ENCODE assay signal across 13 cellular contexts in genomic region chr11:76206077-76206326, GRCh38. TPM values are rescaled to one million over a fixed set of nuclear protein-coding genes. Genes with fewer than 3 reads are reported as not detected.
DNase-seq lines count a peak whose midpoint lies in the region; ATAC-seq and TF ChIP-seq lines count a peak whose summit lies in the region.
"Had no signal": no experiment of that assay in that cellular context is flagged by ENCODE, and none has a peak within 500 bp of the region (broad histone marks: within the 10 kb centered on the region; RNA-seq: fewer than 3 reads in every experiment).

No MANE protein-coding gene starts in this region.

- no peak for DNase-seq in activated T-cell treated with anti-CD3 and anti-CD28 coated beads, Interleukin-2, amount 50 U/mL, for 4 hours
- DNase-seq in activated T-cell treated with anti-CD3 and anti-CD28 coated beads for 4 hours (no peak), memory B cell (ENCODE audit: low spot score in 2 of 2) (no peak), tibial artery (no peak), NCI-H2107 treated with DMSO at 0.1 percent for 48 hours (lab: John Stamatoyannopoulos, UW; ENCODE audit: unreplicated experiment) (no peak), COR-L47 (lab: John Stamatoyannopoulos, UW) (no peak)
- DNase-seq: SW 1271 had no signal

- H3K27ac Mint-ChIP-seq in brain: peak overlapping the region in 1 of 5 experiments; percentile 57
- no peak overlapping the region for H3K27ac Mint-ChIP-seq in memory B cell

- H3K9me3 ChIP-seq in tibial artery: no peaks in the 10 kb centered on the region

- no peaks in the 10 kb centered on the region for H3K9me3 Mint-ChIP-seq in activated T-cell treated with anti-CD3 and anti-CD28 coated beads, Interleukin-2, amount 50 U/mL, for 4 hours
- H3K9me3 Mint-ChIP-seq in brain (peaks cover 0 to 2% (median 0%) of the 10 kb centered on the region in 5 experiments), memory B cell (no peaks in the 10 kb centered on the region)

- no peak for ATAC-seq in activated T-cell treated with anti-CD3 and anti-CD28 coated beads, Interleukin-2, amount 50 U/mL, for 4 hours
- ATAC-seq in memory B cell (ENCODE audit: low read depth) (no peak), HG03442 (IDR thresholded peaks at IDR 0.05; ENCODE audit: unreplicated experiment) (no peak)

- peak overlapping the region; percentile 52 to 63 for H3K4me3 ChIP-seq in tibial artery

- H3K27me3 ChIP-seq in tibial artery: peaks cover 0 to 14% of the 10 kb centered on the region in 2 donors

- H3K4me1 Mint-ChIP-seq in activated T-cell treated with anti-CD3 and anti-CD28 coated beads, Interleukin-2, amount 50 U/mL, for 4 hours (ENCODE audit: low read depth): peaks cover 17% of the 10 kb centered on the region
- peaks cover 26% of the 10 kb centered on the region for H3K4me1 Mint-ChIP-seq in brain
- H3K4me1 Mint-ChIP-seq in memory B cell: peaks cover 12% of the 10 kb centered on the region

- peak overlapping the region; percentile 67 for H3K4me3 Mint-ChIP-seq in activated T-cell treated with anti-CD3 and anti-CD28 coated beads, Interleukin-2, amount 50 U/mL, for 4 hours
- peak overlapping the region; percentile 76 to 87 (median 83) for H3K4me3 Mint-ChIP-seq in brain
- H3K4me3 Mint-ChIP-seq in memory B cell: peak overlapping the region; percentile 66

- H3K27me3 Mint-ChIP-seq in activated T-cell treated with anti-CD3 and anti-CD28 coated beads, Interleukin-2, amount 50 U/mL, for 4 hours (ENCODE audit: low read depth): peaks cover 40% of the 10 kb centered on the region
- H3K27me3 Mint-ChIP-seq in brain: peaks cover 84% of the 10 kb centered on the region
- H3K27me3 Mint-ChIP-seq in memory B cell: peaks cover 18% of the 10 kb centered on the region

- H3K36me3 ChIP-seq in tibial artery: no peaks in the 10 kb centered on the region

- intact Hi-C loops in tibial artery (cut with DNase I; ENCODE audit: low total_unique reads): no loop called here

- no peaks in the 10 kb centered on the region for H3K36me3 Mint-ChIP-seq in activated T-cell treated with anti-CD3 and anti-CD28 coated beads, Interleukin-2, amount 50 U/mL, for 4 hours (ENCODE audit: insufficient read depth)
- H3K36me3 Mint-ChIP-seq in brain (no peaks in the 10 kb centered on the region), memory B cell (no peaks in the 10 kb centered on the region)

- TF ChIP-seq CTCF in brain (conservative IDR thresholded peaks at IDR 0.05): no peak
- no peak for TF ChIP-seq CTCF in tibial artery (IDR thresholded peaks at IDR 0.05)

- peaks cover 4 to 53% (median 47%) of the 10 kb centered on the region in 4 donors for H3K4me1 ChIP-seq in tibial artery

- peak overlapping the region in 1 of 2 donors; percentile 19 for H3K27ac ChIP-seq in tibial artery
- H3K27ac ChIP-seq: C4-2B had no signal

RNA-seq across cellular contexts. Expression of gene WNT11, which starts 0.3 kb away (rescaled TPM):
- total RNA-seq in activated T-cell treated with anti-CD3 and anti-CD28 coated beads, Interleukin-2, amount 50 U/mL, for 4 hours: under 1 TPM in 1 of 3 donors, not detected in 2; 0.26 TPM
- polyA plus RNA-seq in brain (ENCODE audit: insufficient read depth, low read depth, low replicate concordance): 1.0 TPM
- total RNA-seq: dermis microvascular lymphatic vessel endothelial cell, HT1080, renal cortical epithelial cell had no signal
